8 cellular contexts compared by ENCODE assay signal in the genomic region with DNA sequence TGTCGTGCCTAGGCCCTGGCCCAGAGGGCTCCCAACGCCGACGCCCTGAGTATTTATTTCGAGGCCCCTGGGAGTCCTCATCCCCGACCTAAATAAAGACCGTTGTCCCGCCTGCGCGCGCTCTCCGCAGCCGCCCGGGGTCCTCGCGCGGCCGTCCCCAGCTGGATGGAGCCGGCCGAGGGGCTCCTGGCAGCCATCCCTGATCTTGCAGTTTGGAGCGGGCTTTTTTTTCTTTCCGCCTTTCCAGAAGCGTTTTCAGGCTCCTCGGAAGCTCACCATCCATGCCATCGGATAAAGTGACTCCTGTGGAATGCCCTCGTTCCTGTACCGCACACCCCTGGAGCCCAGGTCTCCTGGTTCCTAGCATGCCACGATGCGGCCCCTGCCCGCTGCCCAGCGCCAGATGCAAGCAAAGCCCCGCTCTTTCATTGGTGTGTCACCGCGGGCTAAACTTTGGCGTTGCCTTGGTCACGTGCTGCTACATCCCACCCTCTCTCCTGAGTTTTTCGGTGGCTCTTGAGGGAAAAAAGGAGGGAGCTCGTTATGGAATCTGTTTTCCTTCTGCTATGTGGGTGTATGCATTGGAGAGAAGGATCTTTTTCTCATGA. TPM values are rescaled to one million over a fixed set of nuclear protein-coding genes. Genes with fewer than 3 reads are reported as not detected.
DNase-seq lines count a peak whose midpoint lies in the region; ATAC-seq and TF ChIP-seq lines count a peak whose summit lies in the region.

No MANE protein-coding gene starts in this region.

- TF ChIP-seq CTCF in astrocyte of the cerebellum (IDR thresholded peaks at IDR 0.05; ENCODE audit: low read depth, low read length, missing control alignments) = no peak

- peak overlapping the region; percentile 94 for H3K9ac ChIP-seq in NT2/D1 (ENCODE audit: insufficient read length, low read depth)

- peak; percentile 6 for DNase-seq in ACHN
- DNase-seq in NT2/D1 (ENCODE audit: low read depth, low spot score) = no peak
- no peak for DNase-seq in astrocyte of the cerebellum (ENCODE audit: low read depth)
- peak; percentile 72 for DNase-seq in sciatic nerve (ENCODE audit: low spot score)
- DNase-seq in NCI-H187 treated with DMSO at 0.1 percent for 48 hours (lab: John Stamatoyannopoulos, UW) = no peak

- in situ Hi-C loops in ACHN (cut with HindIII; ENCODE audit: low pct_ligation_motif_present, low pct_unique_long_range_greater_than_20kb, low sequenced_read_pairs) (no loop called here), astrocyte of the cerebellum (cut with HindIII; ENCODE audit: low sequenced_read_pairs) (no loop called here)

- H3K36me3 ChIP-seq in NT2/D1 (ENCODE audit: insufficient read depth, insufficient read length, low read length) = peaks cover 3% of the 10 kb centered on the region

- intact Hi-C loops in sciatic nerve (cut with DNase I) = no loop called here

- H3K4me3 ChIP-seq in NT2/D1 (ENCODE audit: insufficient read length, low read depth) = peak overlapping the region; percentile 92
- peak overlapping the region; percentile 94 for H3K4me3 ChIP-seq in astrocyte of the cerebellum (ENCODE audit: low read depth, low read length)
- H3K4me3 ChIP-seq in iPS-11a (ENCODE audit: low read depth, low read length) = peak overlapping the region; percentile 72

- no peaks in the 10 kb centered on the region for H3K4me1 ChIP-seq in NT2/D1 (ENCODE audit: insufficient read depth, insufficient read length)

- ATAC-seq in GM21529 (IDR thresholded peaks at IDR 0.05; ENCODE audit: unreplicated experiment) = peak; percentile 3
- peak; percentile 41 for ATAC-seq in sciatic nerve
- ATAC-seq in HG02970 (IDR thresholded peaks at IDR 0.05; ENCODE audit: low FRiP score, unreplicated experiment) = no peak

- H3K9me3 ChIP-seq in NT2/D1 (ENCODE audit: insufficient read depth, low read length) = no peaks in the 10 kb centered on the region

- no peaks in the 10 kb centered on the region for H3K27me3 ChIP-seq in NT2/D1 (ENCODE audit: insufficient read depth, insufficient read length)

RNA-seq across cellular contexts. Expression of a gene that starts 0.7 kb away (rescaled TPM):
- total RNA-seq in sciatic nerve = 86.8 TPM

RNA-seq across cellular contexts. Expression of a gene that starts 51.7 kb away (rescaled TPM):
- 90.4 TPM for total RNA-seq in sciatic nerve

RNA-seq across cellular contexts. Expression of a gene that starts 58.2 kb away (rescaled TPM):
- 127 TPM for total RNA-seq in sciatic nerve

RNA-seq across cellular contexts. Expression of a gene that starts 59.2 kb away (rescaled TPM):
- 26.1 TPM for total RNA-seq in sciatic nerve

Comparison
In these comparisons a context has a peak if more than half of its experiments do, and no peak if none do; other contexts are left out.
1. DNase-seq: peak in ACHN (single experiment) and sciatic nerve (single experiment); none in NT2/D1 (single experiment), astrocyte of the cerebellum (single experiment) and NCI-H187 treated with DMSO at 0.1 percent for 48 hours (single experiment).
2. Peak in every context shown above with its lines, with median percentiles within 50 percentile points of each other: H3K4me3 ChIP-seq.